7 cellular contexts compared by ENCODE assay signal in genomic region chr1:3621151-3621671, GRCh38. TPM values are rescaled to one million over a fixed set of nuclear protein-coding genes. Genes with fewer than 3 reads are reported as not detected.
A peak's percentile ranks its signal among the peaks of the same experiment; 100 is the strongest.
DNase-seq lines count a peak whose midpoint lies in the region; ATAC-seq and TF ChIP-seq lines count a peak whose summit lies in the region.
"Not testable (repeated sequence)": the region's sequence is repeated elsewhere in the genome, so short reads cannot be mapped to it uniquely, and the experiment has no call there.

No MANE protein-coding gene starts in this region.

- ATAC-seq in activated CD4-positive, alpha-beta T cell treated with anti-CD3 and anti-CD28 coated beads for 36 hours; right cardiac atrium: not testable (repeated sequence)

- CTCF ChIA-PET in Calu3 (lab: Charles Lee): interaction anchor here (1.1 to 1.3 kb wide), 2 partner anchors 103 to 168 kb away, joined by 3 to 9 read pairs; no protein-coding TSS in a partner anchor
- CTCF ChIA-PET in activated CD4-positive, alpha-beta T cell treated with anti-CD3 and anti-CD28 coated beads for 36 hours (lab: Charles Lee): interaction anchor here (0.9 to 3.6 kb wide), 7 partner anchors 46 to 168 kb away, joined by 3 to 32 read pairs (median 3); partner anchors contain the start of gene ARHGEF16

- peak; percentile 35 for TF ChIP-seq CTCF in Calu3 (IDR thresholded peaks at IDR 0.05; ENCODE audit: unreplicated experiment)
- TF ChIP-seq CTCF in HFFc6 (IDR thresholded peaks at IDR 0.05): peak; percentile 80
- peak; percentile 67 for TF ChIP-seq CTCF in choroid plexus epithelial cell (conservative IDR thresholded peaks at IDR 0.05; ENCODE audit: low read depth, low read length)
- peak; percentile 72 for TF ChIP-seq CTCF in neutrophil (IDR thresholded peaks at IDR 0.05)

- not testable (repeated sequence) for BruUV-seq in Calu3 (replicated peaks; lab: Mats Ljungman, UMichigan)

- intact Hi-C loops in Calu3 (cut with micrococcal nuclease; ENCODE audit: unreplicated experiment): not testable (repeated sequence)
- intact Hi-C loops in activated CD4-positive, alpha-beta T cell treated with anti-CD3 and anti-CD28 coated beads for 36 hours (cut with DNase I, micrococcal nuclease): loop anchor here in 1 of 2 experiments (10.0 kb wide), 1 partner anchor 1096 kb away; the partner anchor contains the start of gene PANK4
- intact Hi-C loops in right cardiac atrium (cut with DNase I): loop anchor here in 1 of 4 donors (2.0 kb wide), 1 partner anchor 130 kb away; no protein-coding TSS in a partner anchor

- H3K27me3 ChIP-seq in right cardiac atrium (ENCODE audit: control insufficient read depth, insufficient read depth); neutrophil: not testable (repeated sequence)

- H3K27ac Mint-ChIP-seq in Calu3 (ENCODE audit: unreplicated experiment); HFFc6; activated CD4-positive, alpha-beta T cell treated with anti-CD3 and anti-CD28 coated beads for 36 hours: not testable (repeated sequence)

- DNase-seq in Calu3 (peak; percentile 24), HFFc6 (peak; percentile 32), NCI-H82 (lab: John Stamatoyannopoulos, UW) (peak; percentile 56), choroid plexus epithelial cell (ENCODE audit: low read depth) (peak; percentile 47), right cardiac atrium (peak; percentile 54 to 75 (median 72))
- DNase-seq in activated CD4-positive, alpha-beta T cell treated with anti-CD3 and anti-CD28 coated beads for 36 hours: peak; percentile 34

- not testable (repeated sequence) for H3K9me3 Mint-ChIP-seq in Calu3 (ENCODE audit: low read depth, unreplicated experiment); HFFc6; activated CD4-positive, alpha-beta T cell treated with anti-CD3 and anti-CD28 coated beads for 36 hours (ENCODE audit: low read depth)

- H3K4me1 Mint-ChIP-seq in Calu3 (ENCODE audit: low read depth, unreplicated experiment) (peaks cover 14% of the 10 kb centered on the region), HFFc6 (ENCODE audit: low read depth) (peaks cover 37% of the 10 kb centered on the region)
- H3K4me1 Mint-ChIP-seq in activated CD4-positive, alpha-beta T cell treated with anti-CD3 and anti-CD28 coated beads for 36 hours: peaks cover 36% of the 10 kb centered on the region

- not testable (repeated sequence) for H3K4me3 ChIP-seq in choroid plexus epithelial cell (ENCODE audit: low read depth, low read length); right cardiac atrium (ENCODE audit: low read length); neutrophil (ENCODE audit: low read depth in 1 of 2, low read length in 1 of 2)

- peaks cover 22% of the 10 kb centered on the region for H3K36me3 Mint-ChIP-seq in Calu3 (ENCODE audit: insufficient read depth, unreplicated experiment)
- not testable (repeated sequence) for H3K36me3 Mint-ChIP-seq in HFFc6 (ENCODE audit: low read depth); activated CD4-positive, alpha-beta T cell treated with anti-CD3 and anti-CD28 coated beads for 36 hours (ENCODE audit: low read depth)

- not testable (repeated sequence) for H3K4me1 ChIP-seq in right cardiac atrium (ENCODE audit: control insufficient read depth, insufficient read depth, low read length)
- H3K4me1 ChIP-seq in neutrophil (ENCODE audit: control insufficient read depth in 1 of 2, insufficient read depth in 1 of 2, low read depth in 1 of 2, low read length in 1 of 2): peaks cover 42 to 44% of the 10 kb centered on the region in 2 experiments

- not testable (repeated sequence) for H3K27me3 Mint-ChIP-seq in Calu3 (ENCODE audit: unreplicated experiment); HFFc6 (ENCODE audit: insufficient read depth); activated CD4-positive, alpha-beta T cell treated with anti-CD3 and anti-CD28 coated beads for 36 hours

- not testable (repeated sequence) for H3K9me3 ChIP-seq in right cardiac atrium (ENCODE audit: control insufficient read depth, low read length); neutrophil

- 25% methylated on average over 14 of the region's 15 CpGs for WGBS in right cardiac atrium

- H3K4me3 Mint-ChIP-seq in Calu3 (ENCODE audit: low read depth, unreplicated experiment); HFFc6; activated CD4-positive, alpha-beta T cell treated with anti-CD3 and anti-CD28 coated beads for 36 hours: not testable (repeated sequence)

- not testable (repeated sequence) for H3K27ac ChIP-seq in right cardiac atrium (ENCODE audit: low read length)
- H3K27ac ChIP-seq in neutrophil: peak overlapping the region; percentile 31

- H3K36me3 ChIP-seq in neutrophil: peaks cover 13% of the 10 kb centered on the region

- POLR2A ChIA-PET in activated CD4-positive, alpha-beta T cell treated with anti-CD3 and anti-CD28 coated beads for 36 hours (lab: Charles Lee): not testable (repeated sequence)

RNA-seq across cellular contexts. Expression of gene TPRG1L, which starts 3.6 kb away (rescaled TPM):
- total RNA-seq in Calu3 (2022) (22.5 and 27.3 TPM in 2 replicates), right cardiac atrium (10 to 100 TPM; 46.3 to 51.4 (median 46.6) TPM)
- total RNA-seq in HFFc6 (2021; fragmentation: NEBNext Ultra II Directional; extraction: Animal tissue kit (Norgen Biotek cat#: 25700)): 10 to 100 TPM; 51.8 to 63.5 (median 58.0) TPM
- 1 to 10 TPM; 6.7 to 7.2 TPM for total RNA-seq in activated CD4-positive, alpha-beta T cell treated with anti-CD3 and anti-CD28 coated beads for 36 hours
- 35.8 TPM for polyA plus RNA-seq in right cardiac atrium

RNA-seq across cellular contexts. Expression of gene MEGF6, which starts 9.9 kb away (rescaled TPM):
- 32.4 and 33.8 TPM in 2 replicates for total RNA-seq in Calu3 (2022)
- total RNA-seq in HFFc6 (2021; fragmentation: NEBNext Ultra II Directional; extraction: Animal tissue kit (Norgen Biotek cat#: 25700)): 10 to 100 TPM; 20.3 to 39.2 (median 23.0) TPM
- 1 to 10 TPM; 2.6 to 4.5 TPM for total RNA-seq in activated CD4-positive, alpha-beta T cell treated with anti-CD3 and anti-CD28 coated beads for 36 hours
- total RNA-seq in right cardiac atrium: 10 to 100 TPM in 3 of 4 donors, 1 to 10 TPM in 1; 7.0 to 18.7 (median 13.9) TPM
- polyA plus RNA-seq in right cardiac atrium: 7.2 TPM

RNA-seq across cellular contexts. Expression of gene WRAP73, which starts 28.7 kb away (rescaled TPM):
- total RNA-seq in Calu3 (2022) (14.9 and 18.6 TPM in 2 replicates), right cardiac atrium (10 to 100 TPM in 3 of 4 donors, 1 to 10 TPM in 1; 8.7 to 13.9 (median 12.2) TPM)
- 10 to 100 TPM; 11.8 to 14.8 (median 14.3) TPM for total RNA-seq in HFFc6 (2021; fragmentation: NEBNext Ultra II Directional; extraction: Animal tissue kit (Norgen Biotek cat#: 25700))
- total RNA-seq in activated CD4-positive, alpha-beta T cell treated with anti-CD3 and anti-CD28 coated beads for 36 hours: 10 to 100 TPM; 26.3 to 28.9 TPM
- 12.9 TPM for polyA plus RNA-seq in right cardiac atrium

RNA-seq across cellular contexts. Expression of gene TP73, which starts 31.1 kb away (rescaled TPM):
- total RNA-seq in Calu3 (2022) (0.34 and 0.54 TPM in 2 replicates), right cardiac atrium (under 1 TPM in 1 of 4 donors, not detected in 3; 0.18 TPM)
- total RNA-seq in HFFc6 (2021; fragmentation: NEBNext Ultra II Directional; extraction: Animal tissue kit (Norgen Biotek cat#: 25700)): not detected
- total RNA-seq in activated CD4-positive, alpha-beta T cell treated with anti-CD3 and anti-CD28 coated beads for 36 hours: under 1 TPM; 0.32 to 0.40 TPM
- polyA plus RNA-seq in right cardiac atrium: 0.07 TPM
